11 cellular contexts compared by ENCODE assay signal in genomic region chr6:134169881-134170486, GRCh38.
DNase-seq lines count a peak whose midpoint lies in the region; ATAC-seq, FAIRE-seq and TF ChIP-seq lines count a peak whose summit lies in the region.
"Had no signal": no experiment of that assay in that cellular context is flagged by ENCODE, and none has a peak within 500 bp of the region (broad histone marks: within the 10 kb centered on the region; RNA-seq: fewer than 3 reads in every experiment).

No MANE protein-coding gene starts in this region.

- DNase-seq in M059J (ENCODE audit: low read depth) (peak; percentile 9), keratinocyte (ENCODE audit: low read depth, low spot score) (no peak), smooth muscle cell (lab: John Stamatoyannopoulos, UW; ENCODE audit: unreplicated experiment) (no peak), sciatic nerve (ENCODE audit: low spot score) (no peak)
- DNase-seq: NCI-H446 treated with DMSO at 0.1 percent for 48 hours; stimulated activated naive CD4-positive, alpha-beta T cell had no signal

- peaks cover 33% of the 10 kb centered on the region for H3K4me1 ChIP-seq in keratinocyte (ENCODE audit: control insufficient read depth, extremely low read depth, insufficient read depth, low read length)
- H3K4me1 ChIP-seq in smooth muscle cell (ENCODE audit: low read depth): no peaks in the 10 kb centered on the region

- peak overlapping the region; percentile 68 for H3K27ac ChIP-seq in angular gyrus (ENCODE audit: low read depth, low read length)
- peak overlapping the region; percentile 38 for H3K27ac ChIP-seq in keratinocyte (ENCODE audit: control insufficient read depth, insufficient read depth, low read length)
- peak overlapping the region; percentile 29 for H3K27ac ChIP-seq in smooth muscle cell (ENCODE audit: low read depth)

- FAIRE-seq in keratinocyte (lab: Jason Lieb, UNC): no peak
- FAIRE-seq: H1 had no signal

- H2AFZ ChIP-seq in keratinocyte (ENCODE audit: control insufficient read depth, low read length) (no peak overlapping the region), smooth muscle cell (ENCODE audit: low read depth) (no peak overlapping the region)

- no peaks in the 10 kb centered on the region for H3F3A ChIP-seq in smooth muscle cell (ENCODE audit: low read depth)

- no peaks in the 10 kb centered on the region for H3K9me1 ChIP-seq in keratinocyte (ENCODE audit: control insufficient read depth, extremely low read depth, insufficient read depth, low read length)

- WGBS in smooth muscle cell (ENCODE audit: low lambda C conversion rate): 40% methylated on average over 23 of the region's 23 CpGs

- peak overlapping the region; percentile 89 for H3K9ac ChIP-seq in keratinocyte (ENCODE audit: control insufficient read depth, extremely low read depth, insufficient read depth, low read length)
- no peak overlapping the region for H3K9ac ChIP-seq in smooth muscle cell (ENCODE audit: low read depth)

- TF ChIP-seq CTCF in keratinocyte (optimal IDR thresholded peaks at IDR 0.05 in 1 of 3, IDR thresholded peaks at IDR 0.05 in 1 of 3, conservative IDR thresholded peaks at IDR 0.05 in 1 of 3; ENCODE audit: extremely low read depth in 1 of 3, insufficient read depth in 2 of 3, low read length in 3 of 3): no peak
- TF ChIP-seq CTCF in smooth muscle cell (IDR thresholded peaks at IDR 0.05; ENCODE audit: borderline replicate concordance, insufficient read depth, poor library complexity, severe bottlenecking): no peak

- H3K27me3 ChIP-seq in keratinocyte (ENCODE audit: control insufficient read depth, extremely low read depth, insufficient read depth, low read length) (no peaks in the 10 kb centered on the region), smooth muscle cell (ENCODE audit: low read depth) (no peaks in the 10 kb centered on the region)

- intact Hi-C loops in sciatic nerve (cut with DNase I): loop anchor here (5.0 kb wide), 2 partner anchors 472 to 652 kb away; no protein-coding TSS in a partner anchor

- dilution Hi-C loops in keratinocyte (cut with MboI; ENCODE audit: extremely low pct_ligation_motif_present, low sequenced_read_pairs): no loop called here

- peaks cover 38% of the 10 kb centered on the region for H3K79me2 ChIP-seq in keratinocyte (ENCODE audit: control insufficient read depth, insufficient read depth, low read length)
- H3K79me2 ChIP-seq in smooth muscle cell (ENCODE audit: low read depth): peaks cover 12% of the 10 kb centered on the region

- ATAC-seq in sciatic nerve (no peak), GM21576 (IDR thresholded peaks at IDR 0.05; ENCODE audit: unreplicated experiment) (no peak), GM21737 (IDR thresholded peaks at IDR 0.05; ENCODE audit: unreplicated experiment) (no peak), HG03342 (IDR thresholded peaks at IDR 0.05; ENCODE audit: unreplicated experiment) (no peak)

- H3K9me3 ChIP-seq in keratinocyte (ENCODE audit: control insufficient read depth, low read depth, low read length) (no peaks in the 10 kb centered on the region), smooth muscle cell (replicated peaks; ENCODE audit: low read depth) (no peaks in the 10 kb centered on the region)

- H4K20me1 ChIP-seq in keratinocyte (ENCODE audit: control insufficient read depth, extremely low read depth, insufficient read depth, low read length) (peaks cover 15% of the 10 kb centered on the region), smooth muscle cell (ENCODE audit: low read depth) (peaks cover 41% of the 10 kb centered on the region)

- H3K4me2 ChIP-seq in keratinocyte (ENCODE audit: control insufficient read depth, extremely low read depth, insufficient read depth, low read depth, low read length): peak overlapping the region; percentile 97
- H3K4me2 ChIP-seq in smooth muscle cell: peak overlapping the region; percentile 78

- peak overlapping the region; percentile 77 to 98 (median 96) for H3K4me3 ChIP-seq in keratinocyte (ENCODE audit: control insufficient read depth in 2 of 3, extremely low read depth in 1 of 3, insufficient read depth in 2 of 3, low read depth in 1 of 3, low read length in 3 of 3)
- H3K4me3 ChIP-seq in smooth muscle cell: peak overlapping the region; percentile 24

- H3K36me3 ChIP-seq in keratinocyte (ENCODE audit: control insufficient read depth in 2 of 2, extremely low read depth in 1 of 2, insufficient read depth in 2 of 2, low read length in 2 of 2): peaks cover 19 to 43% of the 10 kb centered on the region in 2 experiments
- H3K36me3 ChIP-seq in smooth muscle cell (ENCODE audit: low read depth): no peaks in the 10 kb centered on the region
